Comparison of ENCODE assay signal across 1 cellular context in the genomic region with DNA sequence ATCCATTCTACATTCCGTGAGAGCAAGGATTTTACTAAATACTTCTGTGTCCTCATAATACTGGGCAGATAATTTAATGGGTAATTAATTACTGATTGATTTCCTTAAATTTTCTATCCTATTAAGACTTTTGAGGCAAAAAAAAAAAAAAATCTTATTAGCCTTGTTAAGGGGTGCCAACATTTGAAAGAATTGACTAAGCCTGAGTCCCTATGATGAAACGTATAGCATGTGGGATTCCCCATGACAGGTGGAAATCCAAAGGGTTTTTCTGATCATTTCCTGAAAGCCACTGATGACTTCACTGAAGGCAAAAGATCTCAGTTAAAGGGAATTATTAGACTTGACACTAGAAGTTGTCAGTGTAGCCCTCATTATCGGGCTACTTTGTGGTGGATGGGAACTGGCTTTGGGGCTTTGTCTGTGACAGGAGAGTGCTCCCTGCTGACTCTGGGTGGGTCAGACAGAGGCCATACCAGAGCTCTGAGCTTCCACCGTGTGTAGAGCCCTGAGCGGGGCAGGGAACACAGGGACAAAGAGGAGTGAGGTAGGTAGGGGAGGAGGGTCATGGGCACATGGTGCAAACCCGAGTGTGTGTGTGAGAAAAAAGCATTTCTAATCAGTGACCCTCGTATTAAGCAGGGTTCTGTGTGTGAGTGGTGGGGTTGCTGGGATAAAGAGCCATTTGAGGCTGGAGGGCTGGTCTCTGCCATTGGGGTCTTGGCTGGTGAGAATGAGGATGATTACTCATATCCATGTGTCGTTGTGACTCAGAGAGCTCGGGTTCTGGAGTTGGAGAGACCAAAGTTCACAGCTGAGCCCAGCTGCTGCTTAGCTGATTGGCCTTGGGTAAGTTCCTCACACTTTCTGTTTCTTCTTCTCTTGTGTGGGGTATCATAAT.
A peak's percentile ranks its signal among the peaks of the same experiment; 100 is the strongest.
TF ChIP-seq lines count a peak whose summit lies in the region.

No MANE protein-coding gene starts in this region.

TF ChIP-seq in GM12878, 131 proteins besides CTCF, POLR2A, EP300 and RAD21 (continued from another document):
- TF ChIP-seq, protein P1, sequence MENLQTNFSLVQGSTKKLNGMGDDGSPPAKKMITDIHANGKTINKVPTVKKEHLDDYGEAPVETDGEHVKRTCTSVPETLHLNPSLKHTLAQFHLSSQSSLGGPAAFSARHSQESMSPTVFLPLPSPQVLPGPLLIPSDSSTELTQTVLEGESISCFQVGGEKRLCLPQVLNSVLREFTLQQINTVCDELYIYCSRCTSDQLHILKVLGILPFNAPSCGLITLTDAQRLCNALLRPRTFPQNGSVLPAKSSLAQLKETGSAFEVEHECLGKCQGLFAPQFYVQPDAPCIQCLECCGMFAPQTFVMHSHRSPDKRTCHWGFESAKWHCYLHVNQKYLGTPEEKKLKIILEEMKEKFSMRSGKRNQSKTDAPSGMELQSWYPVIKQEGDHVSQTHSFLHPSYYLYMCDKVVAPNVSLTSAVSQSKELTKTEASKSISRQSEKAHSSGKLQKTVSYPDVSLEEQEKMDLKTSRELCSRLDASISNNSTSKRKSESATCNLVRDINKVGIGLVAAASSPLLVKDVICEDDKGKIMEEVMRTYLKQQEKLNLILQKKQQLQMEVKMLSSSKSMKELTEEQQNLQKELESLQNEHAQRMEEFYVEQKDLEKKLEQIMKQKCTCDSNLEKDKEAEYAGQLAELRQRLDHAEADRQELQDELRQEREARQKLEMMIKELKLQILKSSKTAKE (IDR thresholded peaks at IDR 0.05; ENCODE audit: low read depth, poor library complexity, severe bottlenecking) = no peak
- no peak for TF ChIP-seq CBX3 (IDR thresholded peaks at IDR 0.05; ENCODE audit: borderline replicate concordance, low read depth)
- TF ChIP-seq HDAC2 (IDR thresholded peaks at IDR 0.05) = no peak
- TF ChIP-seq ZZZ3 (IDR thresholded peaks at IDR 0.05; ENCODE audit: control insufficient read depth, insufficient read length, low read depth) = no peak
- TF ChIP-seq ATF7 (IDR thresholded peaks at IDR 0.05; ENCODE audit: low read depth) = peak; percentile 68; the same call in 1 of the 2 replicates
- TF ChIP-seq SP1 (IDR thresholded peaks at IDR 0.05; ENCODE audit: low read depth, low read length) = peak; percentile 63
- TF ChIP-seq, protein P2, sequence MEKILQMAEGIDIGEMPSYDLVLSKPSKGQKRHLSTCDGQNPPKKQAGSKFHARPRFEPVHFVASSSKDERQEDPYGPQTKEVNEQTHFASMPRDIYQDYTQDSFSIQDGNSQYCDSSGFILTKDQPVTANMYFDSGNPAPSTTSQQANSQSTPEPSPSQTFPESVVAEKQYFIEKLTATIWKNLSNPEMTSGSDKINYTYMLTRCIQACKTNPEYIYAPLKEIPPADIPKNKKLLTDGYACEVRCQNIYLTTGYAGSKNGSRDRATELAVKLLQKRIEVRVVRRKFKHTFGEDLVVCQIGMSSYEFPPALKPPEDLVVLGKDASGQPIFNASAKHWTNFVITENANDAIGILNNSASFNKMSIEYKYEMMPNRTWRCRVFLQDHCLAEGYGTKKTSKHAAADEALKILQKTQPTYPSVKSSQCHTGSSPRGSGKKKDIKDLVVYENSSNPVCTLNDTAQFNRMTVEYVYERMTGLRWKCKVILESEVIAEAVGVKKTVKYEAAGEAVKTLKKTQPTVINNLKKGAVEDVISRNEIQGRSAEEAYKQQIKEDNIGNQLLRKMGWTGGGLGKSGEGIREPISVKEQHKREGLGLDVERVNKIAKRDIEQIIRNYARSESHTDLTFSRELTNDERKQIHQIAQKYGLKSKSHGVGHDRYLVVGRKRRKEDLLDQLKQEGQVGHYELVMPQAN (conservative IDR thresholded peaks at IDR 0.05) = no peak
- TF ChIP-seq, protein P3, sequence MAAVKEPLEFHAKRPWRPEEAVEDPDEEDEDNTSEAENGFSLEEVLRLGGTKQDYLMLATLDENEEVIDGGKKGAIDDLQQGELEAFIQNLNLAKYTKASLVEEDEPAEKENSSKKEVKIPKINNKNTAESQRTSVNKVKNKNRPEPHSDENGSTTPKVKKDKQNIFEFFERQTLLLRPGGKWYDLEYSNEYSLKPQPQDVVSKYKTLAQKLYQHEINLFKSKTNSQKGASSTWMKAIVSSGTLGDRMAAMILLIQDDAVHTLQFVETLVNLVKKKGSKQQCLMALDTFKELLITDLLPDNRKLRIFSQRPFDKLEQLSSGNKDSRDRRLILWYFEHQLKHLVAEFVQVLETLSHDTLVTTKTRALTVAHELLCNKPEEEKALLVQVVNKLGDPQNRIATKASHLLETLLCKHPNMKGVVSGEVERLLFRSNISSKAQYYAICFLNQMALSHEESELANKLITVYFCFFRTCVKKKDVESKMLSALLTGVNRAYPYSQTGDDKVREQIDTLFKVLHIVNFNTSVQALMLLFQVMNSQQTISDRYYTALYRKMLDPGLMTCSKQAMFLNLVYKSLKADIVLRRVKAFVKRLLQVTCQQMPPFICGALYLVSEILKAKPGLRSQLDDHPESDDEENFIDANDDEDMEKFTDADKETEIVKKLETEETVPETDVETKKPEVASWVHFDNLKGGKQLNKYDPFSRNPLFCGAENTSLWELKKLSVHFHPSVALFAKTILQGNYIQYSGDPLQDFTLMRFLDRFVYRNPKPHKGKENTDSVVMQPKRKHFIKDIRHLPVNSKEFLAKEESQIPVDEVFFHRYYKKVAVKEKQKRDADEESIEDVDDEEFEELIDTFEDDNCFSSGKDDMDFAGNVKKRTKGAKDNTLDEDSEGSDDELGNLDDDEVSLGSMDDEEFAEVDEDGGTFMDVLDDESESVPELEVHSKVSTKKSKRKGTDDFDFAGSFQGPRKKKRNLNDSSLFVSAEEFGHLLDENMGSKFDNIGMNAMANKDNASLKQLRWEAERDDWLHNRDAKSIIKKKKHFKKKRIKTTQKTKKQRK (IDR thresholded peaks at IDR 0.05; ENCODE audit: low read depth, low read length) = no peak
- TF ChIP-seq, protein P4, sequence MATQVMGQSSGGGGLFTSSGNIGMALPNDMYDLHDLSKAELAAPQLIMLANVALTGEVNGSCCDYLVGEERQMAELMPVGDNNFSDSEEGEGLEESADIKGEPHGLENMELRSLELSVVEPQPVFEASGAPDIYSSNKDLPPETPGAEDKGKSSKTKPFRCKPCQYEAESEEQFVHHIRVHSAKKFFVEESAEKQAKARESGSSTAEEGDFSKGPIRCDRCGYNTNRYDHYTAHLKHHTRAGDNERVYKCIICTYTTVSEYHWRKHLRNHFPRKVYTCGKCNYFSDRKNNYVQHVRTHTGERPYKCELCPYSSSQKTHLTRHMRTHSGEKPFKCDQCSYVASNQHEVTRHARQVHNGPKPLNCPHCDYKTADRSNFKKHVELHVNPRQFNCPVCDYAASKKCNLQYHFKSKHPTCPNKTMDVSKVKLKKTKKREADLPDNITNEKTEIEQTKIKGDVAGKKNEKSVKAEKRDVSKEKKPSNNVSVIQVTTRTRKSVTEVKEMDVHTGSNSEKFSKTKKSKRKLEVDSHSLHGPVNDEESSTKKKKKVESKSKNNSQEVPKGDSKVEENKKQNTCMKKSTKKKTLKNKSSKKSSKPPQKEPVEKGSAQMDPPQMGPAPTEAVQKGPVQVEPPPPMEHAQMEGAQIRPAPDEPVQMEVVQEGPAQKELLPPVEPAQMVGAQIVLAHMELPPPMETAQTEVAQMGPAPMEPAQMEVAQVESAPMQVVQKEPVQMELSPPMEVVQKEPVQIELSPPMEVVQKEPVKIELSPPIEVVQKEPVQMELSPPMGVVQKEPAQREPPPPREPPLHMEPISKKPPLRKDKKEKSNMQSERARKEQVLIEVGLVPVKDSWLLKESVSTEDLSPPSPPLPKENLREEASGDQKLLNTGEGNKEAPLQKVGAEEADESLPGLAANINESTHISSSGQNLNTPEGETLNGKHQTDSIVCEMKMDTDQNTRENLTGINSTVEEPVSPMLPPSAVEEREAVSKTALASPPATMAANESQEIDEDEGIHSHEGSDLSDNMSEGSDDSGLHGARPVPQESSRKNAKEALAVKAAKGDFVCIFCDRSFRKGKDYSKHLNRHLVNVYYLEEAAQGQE (IDR thresholded peaks at IDR 0.05; ENCODE audit: low read depth, low read length) = no peak
- TF ChIP-seq, protein P5, sequence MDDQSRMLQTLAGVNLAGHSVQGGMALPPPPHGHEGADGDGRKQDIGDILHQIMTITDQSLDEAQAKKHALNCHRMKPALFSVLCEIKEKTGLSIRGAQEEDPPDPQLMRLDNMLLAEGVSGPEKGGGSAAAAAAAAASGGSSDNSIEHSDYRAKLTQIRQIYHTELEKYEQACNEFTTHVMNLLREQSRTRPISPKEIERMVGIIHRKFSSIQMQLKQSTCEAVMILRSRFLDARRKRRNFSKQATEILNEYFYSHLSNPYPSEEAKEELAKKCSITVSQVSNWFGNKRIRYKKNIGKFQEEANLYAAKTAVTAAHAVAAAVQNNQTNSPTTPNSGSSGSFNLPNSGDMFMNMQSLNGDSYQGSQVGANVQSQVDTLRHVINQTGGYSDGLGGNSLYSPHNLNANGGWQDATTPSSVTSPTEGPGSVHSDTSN (IDR thresholded peaks at IDR 0.05; ENCODE audit: insufficient replicate concordance, low read depth, low read length) = peak; percentile 75
- TF ChIP-seq NFIC (IDR thresholded peaks at IDR 0.05; ENCODE audit: low read depth, low read length) = peak; percentile 78
- peak; percentile 99 for TF ChIP-seq DPF2 (IDR thresholded peaks at IDR 0.05)
- no peak for TF ChIP-seq SMAD1 (IDR thresholded peaks at IDR 0.05; ENCODE audit: low read depth, partially characterized antibody)
- TF ChIP-seq TCF12 (IDR thresholded peaks at IDR 0.05; ENCODE audit: low read depth, low read length) = peak; percentile 99
- TF ChIP-seq, protein P6, sequence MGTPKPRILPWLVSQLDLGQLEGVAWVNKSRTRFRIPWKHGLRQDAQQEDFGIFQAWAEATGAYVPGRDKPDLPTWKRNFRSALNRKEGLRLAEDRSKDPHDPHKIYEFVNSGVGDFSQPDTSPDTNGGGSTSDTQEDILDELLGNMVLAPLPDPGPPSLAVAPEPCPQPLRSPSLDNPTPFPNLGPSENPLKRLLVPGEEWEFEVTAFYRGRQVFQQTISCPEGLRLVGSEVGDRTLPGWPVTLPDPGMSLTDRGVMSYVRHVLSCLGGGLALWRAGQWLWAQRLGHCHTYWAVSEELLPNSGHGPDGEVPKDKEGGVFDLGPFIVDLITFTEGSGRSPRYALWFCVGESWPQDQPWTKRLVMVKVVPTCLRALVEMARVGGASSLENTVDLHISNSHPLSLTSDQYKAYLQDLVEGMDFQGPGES (IDR thresholded peaks at IDR 0.05) = no peak
- TF ChIP-seq PAX5 (IDR thresholded peaks at IDR 0.05; ENCODE audit: borderline replicate concordance, low read depth, low read length) = peak; percentile 75; the same call in 1 of the 2 replicates
- no peak for TF ChIP-seq ESRRA (IDR thresholded peaks at IDR 0.05; ENCODE audit: low read length)
- TF ChIP-seq MEF2B (IDR thresholded peaks at IDR 0.05; ENCODE audit: partially characterized antibody, poor library complexity, severe bottlenecking) = peak; percentile 57
